1 cellular context compared by ENCODE assay signal in the genomic region with DNA sequence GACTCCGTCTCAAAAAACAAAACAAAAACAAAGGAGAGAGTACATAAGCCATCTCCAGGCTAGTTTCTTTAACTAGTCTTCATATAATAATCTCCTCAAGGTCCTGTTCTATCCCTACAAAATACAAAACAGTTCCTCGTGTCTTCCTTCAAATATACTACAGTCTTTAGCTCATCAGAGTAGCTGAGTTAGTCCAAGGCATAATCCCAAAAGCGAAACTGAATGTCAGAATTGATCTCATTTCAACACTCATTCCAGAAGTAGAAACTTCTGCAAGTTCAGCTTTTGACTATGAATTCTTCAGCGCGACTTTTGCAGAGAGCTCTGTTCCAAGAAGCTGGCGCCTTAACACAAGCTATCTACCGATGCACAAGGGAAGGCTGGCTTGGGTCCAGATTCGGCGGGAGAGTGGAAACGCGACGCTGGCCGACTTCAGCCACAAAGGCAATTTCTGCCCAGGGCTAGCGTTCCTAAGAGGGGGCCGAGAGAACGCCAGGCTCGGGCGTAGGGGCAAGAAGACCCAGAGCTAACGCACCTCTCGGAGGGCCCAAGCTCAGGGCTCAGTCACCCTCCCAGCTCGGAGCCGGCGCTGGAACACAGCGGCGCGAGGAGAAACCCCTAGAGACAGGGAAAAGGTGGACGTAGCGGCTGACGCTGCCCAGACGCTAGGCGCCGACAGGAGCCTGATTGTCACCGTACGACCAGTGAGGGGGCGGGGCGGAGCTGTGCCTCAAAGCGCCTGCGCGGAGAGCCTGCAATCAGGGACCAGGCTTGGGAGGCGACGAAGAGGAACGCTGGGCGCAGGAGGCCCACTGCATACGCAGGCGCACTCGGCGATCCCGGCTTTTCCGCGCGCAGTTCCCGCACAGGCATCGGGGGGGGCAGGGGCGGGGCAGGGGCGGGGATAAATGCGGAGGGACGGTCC.
TF ChIP-seq lines count a peak whose summit lies in the region.

No MANE protein-coding gene starts in this region.

TF ChIP-seq in HepG2, 621 proteins besides CTCF, POLR2A, EP300 and RAD21 (continued from another document and continues in another):
- TF ChIP-seq, protein P1, sequence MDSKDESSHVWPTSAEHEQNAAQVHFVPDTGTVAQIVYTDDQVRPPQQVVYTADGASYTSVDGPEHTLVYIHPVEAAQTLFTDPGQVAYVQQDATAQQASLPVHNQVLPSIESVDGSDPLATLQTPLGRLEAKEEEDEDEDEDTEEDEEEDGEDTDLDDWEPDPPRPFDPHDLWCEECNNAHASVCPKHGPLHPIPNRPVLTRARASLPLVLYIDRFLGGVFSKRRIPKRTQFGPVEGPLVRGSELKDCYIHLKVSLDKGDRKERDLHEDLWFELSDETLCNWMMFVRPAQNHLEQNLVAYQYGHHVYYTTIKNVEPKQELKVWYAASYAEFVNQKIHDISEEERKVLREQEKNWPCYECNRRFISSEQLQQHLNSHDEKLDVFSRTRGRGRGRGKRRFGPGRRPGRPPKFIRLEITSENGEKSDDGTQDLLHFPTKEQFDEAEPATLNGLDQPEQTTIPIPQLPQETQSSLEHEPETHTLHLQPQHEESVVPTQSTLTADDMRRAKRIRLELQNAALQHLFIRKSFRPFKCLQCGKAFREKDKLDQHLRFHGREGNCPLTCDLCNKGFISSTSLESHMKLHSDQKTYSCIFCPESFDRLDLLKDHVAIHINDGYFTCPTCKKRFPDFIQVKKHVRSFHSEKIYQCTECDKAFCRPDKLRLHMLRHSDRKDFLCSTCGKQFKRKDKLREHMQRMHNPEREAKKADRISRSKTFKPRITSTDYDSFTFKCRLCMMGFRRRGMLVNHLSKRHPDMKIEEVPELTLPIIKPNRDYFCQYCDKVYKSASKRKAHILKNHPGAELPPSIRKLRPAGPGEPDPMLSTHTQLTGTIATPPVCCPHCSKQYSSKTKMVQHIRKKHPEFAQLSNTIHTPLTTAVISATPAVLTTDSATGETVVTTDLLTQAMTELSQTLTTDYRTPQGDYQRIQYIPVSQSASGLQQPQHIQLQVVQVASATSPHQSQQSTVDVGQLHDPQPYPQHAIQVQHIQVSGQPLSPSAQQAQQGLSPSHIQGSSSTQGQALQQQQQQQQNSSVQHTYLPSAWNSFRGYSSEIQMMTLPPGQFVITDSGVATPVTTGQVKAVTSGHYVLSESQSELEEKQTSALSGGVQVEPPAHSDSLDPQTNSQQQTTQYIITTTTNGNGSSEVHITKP (CRISPR knock-in tag; IDR thresholded peaks at IDR 0.05; ENCODE audit: low read depth), result peak; percentile 25; the same call in 1 of the 2 replicates
- no peak for TF ChIP-seq PBX2 (CRISPR knock-in tag; IDR thresholded peaks at IDR 0.05)
- TF ChIP-seq SOX6 (IDR thresholded peaks at IDR 0.05), result no peak
- TF ChIP-seq SOX6 (CRISPR knock-in tag; IDR thresholded peaks at IDR 0.05), result no peak
- TF ChIP-seq FOXJ3 (CRISPR knock-in tag; IDR thresholded peaks at IDR 0.05; ENCODE audit: borderline replicate concordance), result peak; percentile 57; the same call in 1 of the 2 replicates
- TF ChIP-seq ZNF747 (CRISPR knock-in tag; IDR thresholded peaks at IDR 0.05; ENCODE audit: borderline replicate concordance), result 0 out of 2 replicates have a peak, but pooled peaks have one; percentile 50
- TF ChIP-seq ZKSCAN5 (CRISPR knock-in tag; IDR thresholded peaks at IDR 0.05), result no peak
- TF ChIP-seq, protein P2, sequence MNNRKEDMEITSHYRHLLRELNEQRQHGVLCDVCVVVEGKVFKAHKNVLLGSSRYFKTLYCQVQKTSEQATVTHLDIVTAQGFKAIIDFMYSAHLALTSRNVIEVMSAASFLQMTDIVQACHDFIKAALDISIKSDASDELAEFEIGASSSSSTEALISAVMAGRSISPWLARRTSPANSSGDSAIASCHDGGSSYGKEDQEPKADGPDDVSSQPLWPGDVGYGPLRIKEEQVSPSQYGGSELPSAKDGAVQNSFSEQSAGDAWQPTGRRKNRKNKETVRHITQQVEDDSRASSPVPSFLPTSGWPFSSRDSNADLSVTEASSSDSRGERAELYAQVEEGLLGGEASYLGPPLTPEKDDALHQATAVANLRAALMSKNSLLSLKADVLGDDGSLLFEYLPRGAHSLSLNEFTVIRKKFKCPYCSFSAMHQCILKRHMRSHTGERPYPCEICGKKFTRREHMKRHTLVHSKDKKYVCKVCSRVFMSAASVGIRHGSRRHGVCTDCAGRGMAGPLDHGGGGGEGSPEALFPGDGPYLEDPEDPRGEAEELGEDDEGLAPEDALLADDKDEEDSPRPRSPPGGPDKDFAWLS (CRISPR knock-in tag; IDR thresholded peaks at IDR 0.05; ENCODE audit: borderline replicate concordance), result no peak
- TF ChIP-seq NR2F2 (IDR thresholded peaks at IDR 0.05; ENCODE audit: borderline replicate concordance, low read depth), result no peak
- no peak for TF ChIP-seq ZNF138 (CRISPR knock-in tag; IDR thresholded peaks at IDR 0.05; ENCODE audit: low read depth)
- TF ChIP-seq PCBP2 (optimal IDR thresholded peaks at IDR 0.05; ENCODE audit: low read depth, low read length, poor library complexity, severe bottlenecking), result no peak
- TF ChIP-seq ZNF720 (CRISPR knock-in tag; IDR thresholded peaks at IDR 0.05), result no peak
- TF ChIP-seq MTF1 (CRISPR knock-in tag; IDR thresholded peaks at IDR 0.05), result 0 out of 2 replicates have a peak, but pooled peaks have one; percentile 13
- TF ChIP-seq CBX2 (IDR thresholded peaks at IDR 0.05; ENCODE audit: low read depth, low read length), result no peak
- TF ChIP-seq CBX2 (CRISPR knock-in tag; IDR thresholded peaks at IDR 0.05; ENCODE audit: low read depth), result no peak
- 0 out of 2 replicates have a peak, but pooled peaks have one; percentile 48 for TF ChIP-seq ONECUT2 (CRISPR knock-in tag; IDR thresholded peaks at IDR 0.05)
- TF ChIP-seq ZNF446 (CRISPR knock-in tag; IDR thresholded peaks at IDR 0.05), result no peak
- TF ChIP-seq ZNF12 (CRISPR knock-in tag; IDR thresholded peaks at IDR 0.05), result no peak
- TF ChIP-seq ZNF275 (CRISPR knock-in tag; IDR thresholded peaks at IDR 0.05; ENCODE audit: borderline replicate concordance), result no peak
- TF ChIP-seq ZNF614 (CRISPR knock-in tag; IDR thresholded peaks at IDR 0.05; ENCODE audit: borderline replicate concordance), result no peak; the same call in 1 of the 2 replicates
- TF ChIP-seq SNAPC5 (CRISPR knock-in tag; IDR thresholded peaks at IDR 0.05; ENCODE audit: borderline replicate concordance), result no peak
- TF ChIP-seq ZNF331 (CRISPR knock-in tag; IDR thresholded peaks at IDR 0.05), result no peak
- no peak for TF ChIP-seq HMG20B (CRISPR knock-in tag; conservative IDR thresholded peaks at IDR 0.05)
- TF ChIP-seq WIZ (CRISPR knock-in tag; IDR thresholded peaks at IDR 0.05), result no peak
- TF ChIP-seq FIP1L1 (IDR thresholded peaks at IDR 0.05; ENCODE audit: borderline replicate concordance, insufficient read depth, low read depth, low read length), result no peak
- TF ChIP-seq, protein P3, sequence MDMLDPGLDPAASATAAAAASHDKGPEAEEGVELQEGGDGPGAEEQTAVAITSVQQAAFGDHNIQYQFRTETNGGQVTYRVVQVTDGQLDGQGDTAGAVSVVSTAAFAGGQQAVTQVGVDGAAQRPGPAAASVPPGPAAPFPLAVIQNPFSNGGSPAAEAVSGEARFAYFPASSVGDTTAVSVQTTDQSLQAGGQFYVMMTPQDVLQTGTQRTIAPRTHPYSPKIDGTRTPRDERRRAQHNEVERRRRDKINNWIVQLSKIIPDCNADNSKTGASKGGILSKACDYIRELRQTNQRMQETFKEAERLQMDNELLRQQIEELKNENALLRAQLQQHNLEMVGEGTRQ (IDR thresholded peaks at IDR 0.05; ENCODE audit: low read depth, low read length), result no peak
- TF ChIP-seq, protein P3 (CRISPR knock-in tag; IDR thresholded peaks at IDR 0.05; ENCODE audit: borderline replicate concordance), result no peak
- no peak for TF ChIP-seq THRA (CRISPR knock-in tag; IDR thresholded peaks at IDR 0.05; ENCODE audit: borderline replicate concordance)
- TF ChIP-seq ZBTB7A (CRISPR knock-in tag; IDR thresholded peaks at IDR 0.05), result no peak
- TF ChIP-seq STAT6 (CRISPR knock-in tag; IDR thresholded peaks at IDR 0.05; ENCODE audit: borderline replicate concordance), result no peak
- no peak for TF ChIP-seq ZNF460 (CRISPR knock-in tag; IDR thresholded peaks at IDR 0.05; ENCODE audit: borderline replicate concordance)
- TF ChIP-seq TEAD3 (CRISPR knock-in tag; optimal IDR thresholded peaks at IDR 0.05; ENCODE audit: borderline replicate concordance), result peak; percentile 31
- TF ChIP-seq, protein P4, sequence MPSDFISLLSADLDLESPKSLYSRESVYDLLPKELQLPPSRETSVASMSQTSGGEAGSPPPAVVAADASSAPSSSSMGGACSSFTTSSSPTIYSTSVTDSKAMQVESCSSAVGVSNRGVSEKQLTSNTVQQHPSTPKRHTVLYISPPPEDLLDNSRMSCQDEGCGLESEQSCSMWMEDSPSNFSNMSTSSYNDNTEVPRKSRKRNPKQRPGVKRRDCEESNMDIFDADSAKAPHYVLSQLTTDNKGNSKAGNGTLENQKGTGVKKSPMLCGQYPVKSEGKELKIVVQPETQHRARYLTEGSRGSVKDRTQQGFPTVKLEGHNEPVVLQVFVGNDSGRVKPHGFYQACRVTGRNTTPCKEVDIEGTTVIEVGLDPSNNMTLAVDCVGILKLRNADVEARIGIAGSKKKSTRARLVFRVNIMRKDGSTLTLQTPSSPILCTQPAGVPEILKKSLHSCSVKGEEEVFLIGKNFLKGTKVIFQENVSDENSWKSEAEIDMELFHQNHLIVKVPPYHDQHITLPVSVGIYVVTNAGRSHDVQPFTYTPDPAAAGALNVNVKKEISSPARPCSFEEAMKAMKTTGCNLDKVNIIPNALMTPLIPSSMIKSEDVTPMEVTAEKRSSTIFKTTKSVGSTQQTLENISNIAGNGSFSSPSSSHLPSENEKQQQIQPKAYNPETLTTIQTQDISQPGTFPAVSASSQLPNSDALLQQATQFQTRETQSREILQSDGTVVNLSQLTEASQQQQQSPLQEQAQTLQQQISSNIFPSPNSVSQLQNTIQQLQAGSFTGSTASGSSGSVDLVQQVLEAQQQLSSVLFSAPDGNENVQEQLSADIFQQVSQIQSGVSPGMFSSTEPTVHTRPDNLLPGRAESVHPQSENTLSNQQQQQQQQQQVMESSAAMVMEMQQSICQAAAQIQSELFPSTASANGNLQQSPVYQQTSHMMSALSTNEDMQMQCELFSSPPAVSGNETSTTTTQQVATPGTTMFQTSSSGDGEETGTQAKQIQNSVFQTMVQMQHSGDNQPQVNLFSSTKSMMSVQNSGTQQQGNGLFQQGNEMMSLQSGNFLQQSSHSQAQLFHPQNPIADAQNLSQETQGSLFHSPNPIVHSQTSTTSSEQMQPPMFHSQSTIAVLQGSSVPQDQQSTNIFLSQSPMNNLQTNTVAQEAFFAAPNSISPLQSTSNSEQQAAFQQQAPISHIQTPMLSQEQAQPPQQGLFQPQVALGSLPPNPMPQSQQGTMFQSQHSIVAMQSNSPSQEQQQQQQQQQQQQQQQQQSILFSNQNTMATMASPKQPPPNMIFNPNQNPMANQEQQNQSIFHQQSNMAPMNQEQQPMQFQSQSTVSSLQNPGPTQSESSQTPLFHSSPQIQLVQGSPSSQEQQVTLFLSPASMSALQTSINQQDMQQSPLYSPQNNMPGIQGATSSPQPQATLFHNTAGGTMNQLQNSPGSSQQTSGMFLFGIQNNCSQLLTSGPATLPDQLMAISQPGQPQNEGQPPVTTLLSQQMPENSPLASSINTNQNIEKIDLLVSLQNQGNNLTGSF (CRISPR knock-in tag; IDR thresholded peaks at IDR 0.05), result peak; percentile 85; the same call in 1 of the 2 replicates
- no peak for TF ChIP-seq U2AF1 (optimal IDR thresholded peaks at IDR 0.05; ENCODE audit: low read depth, low read length)
